1 cellular context compared by ENCODE assay signal in the genomic region with DNA sequence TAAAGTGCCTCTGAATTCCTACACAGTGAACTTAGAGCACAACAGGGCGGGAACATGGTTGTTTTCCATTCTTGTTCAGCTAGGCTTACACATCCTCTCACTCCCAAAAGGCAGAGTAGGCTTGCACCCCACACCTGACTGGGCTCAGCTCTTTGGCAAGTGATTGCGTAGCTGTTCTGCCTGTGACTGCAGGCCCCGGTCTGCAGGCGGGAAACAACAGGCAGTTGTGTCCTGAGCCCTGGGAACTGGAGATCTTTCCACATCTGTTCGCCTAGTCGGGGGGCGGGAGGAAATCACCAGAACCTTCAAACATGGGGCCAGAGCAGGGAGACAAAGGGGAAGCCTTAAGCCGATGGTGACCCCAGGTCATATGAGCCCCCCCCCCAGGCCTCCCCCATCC.
TF ChIP-seq lines count a peak whose summit lies in the region.

No MANE protein-coding gene starts in this region.

TF ChIP-seq in GM23338, 12 proteins besides CTCF, POLR2A, EP300 and RAD21 (continued from another document):
- TF ChIP-seq, protein P1, sequence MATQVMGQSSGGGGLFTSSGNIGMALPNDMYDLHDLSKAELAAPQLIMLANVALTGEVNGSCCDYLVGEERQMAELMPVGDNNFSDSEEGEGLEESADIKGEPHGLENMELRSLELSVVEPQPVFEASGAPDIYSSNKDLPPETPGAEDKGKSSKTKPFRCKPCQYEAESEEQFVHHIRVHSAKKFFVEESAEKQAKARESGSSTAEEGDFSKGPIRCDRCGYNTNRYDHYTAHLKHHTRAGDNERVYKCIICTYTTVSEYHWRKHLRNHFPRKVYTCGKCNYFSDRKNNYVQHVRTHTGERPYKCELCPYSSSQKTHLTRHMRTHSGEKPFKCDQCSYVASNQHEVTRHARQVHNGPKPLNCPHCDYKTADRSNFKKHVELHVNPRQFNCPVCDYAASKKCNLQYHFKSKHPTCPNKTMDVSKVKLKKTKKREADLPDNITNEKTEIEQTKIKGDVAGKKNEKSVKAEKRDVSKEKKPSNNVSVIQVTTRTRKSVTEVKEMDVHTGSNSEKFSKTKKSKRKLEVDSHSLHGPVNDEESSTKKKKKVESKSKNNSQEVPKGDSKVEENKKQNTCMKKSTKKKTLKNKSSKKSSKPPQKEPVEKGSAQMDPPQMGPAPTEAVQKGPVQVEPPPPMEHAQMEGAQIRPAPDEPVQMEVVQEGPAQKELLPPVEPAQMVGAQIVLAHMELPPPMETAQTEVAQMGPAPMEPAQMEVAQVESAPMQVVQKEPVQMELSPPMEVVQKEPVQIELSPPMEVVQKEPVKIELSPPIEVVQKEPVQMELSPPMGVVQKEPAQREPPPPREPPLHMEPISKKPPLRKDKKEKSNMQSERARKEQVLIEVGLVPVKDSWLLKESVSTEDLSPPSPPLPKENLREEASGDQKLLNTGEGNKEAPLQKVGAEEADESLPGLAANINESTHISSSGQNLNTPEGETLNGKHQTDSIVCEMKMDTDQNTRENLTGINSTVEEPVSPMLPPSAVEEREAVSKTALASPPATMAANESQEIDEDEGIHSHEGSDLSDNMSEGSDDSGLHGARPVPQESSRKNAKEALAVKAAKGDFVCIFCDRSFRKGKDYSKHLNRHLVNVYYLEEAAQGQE (IDR thresholded peaks at IDR 0.05; ENCODE audit: unreplicated experiment), result no peak
- TF ChIP-seq JUNB (IDR thresholded peaks at IDR 0.05; ENCODE audit: unreplicated experiment) (no peak), CREB1 (CRISPR knock-in tag; IDR thresholded peaks at IDR 0.05; ENCODE audit: low read depth) (no peak), STAT1 (IDR thresholded peaks at IDR 0.05; ENCODE audit: unreplicated experiment) (no peak), EZH2phosphoT487 (IDR thresholded peaks at IDR 0.05; ENCODE audit: unreplicated experiment) (no peak), ZNF331 (CRISPR knock-in tag; IDR thresholded peaks at IDR 0.05; ENCODE audit: low read depth) (no peak), NANOG (IDR thresholded peaks at IDR 0.05; ENCODE audit: borderline replicate concordance) (no peak), EZH2 (IDR thresholded peaks at IDR 0.05; ENCODE audit: low read depth, unreplicated experiment) (no peak), POLR2AphosphoS5 (IDR thresholded peaks at IDR 0.05; ENCODE audit: low read depth) (no peak), ZNF114 (CRISPR knock-in tag; IDR thresholded peaks at IDR 0.05) (no peak)
- TF ChIP-seq, protein P2, sequence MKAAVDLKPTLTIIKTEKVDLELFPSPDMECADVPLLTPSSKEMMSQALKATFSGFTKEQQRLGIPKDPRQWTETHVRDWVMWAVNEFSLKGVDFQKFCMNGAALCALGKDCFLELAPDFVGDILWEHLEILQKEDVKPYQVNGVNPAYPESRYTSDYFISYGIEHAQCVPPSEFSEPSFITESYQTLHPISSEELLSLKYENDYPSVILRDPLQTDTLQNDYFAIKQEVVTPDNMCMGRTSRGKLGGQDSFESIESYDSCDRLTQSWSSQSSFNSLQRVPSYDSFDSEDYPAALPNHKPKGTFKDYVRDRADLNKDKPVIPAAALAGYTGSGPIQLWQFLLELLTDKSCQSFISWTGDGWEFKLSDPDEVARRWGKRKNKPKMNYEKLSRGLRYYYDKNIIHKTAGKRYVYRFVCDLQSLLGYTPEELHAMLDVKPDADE (IDR thresholded peaks at IDR 0.05), result no peak
